Comparison of ENCODE assay signal across 16 cellular contexts in the genomic region with DNA sequence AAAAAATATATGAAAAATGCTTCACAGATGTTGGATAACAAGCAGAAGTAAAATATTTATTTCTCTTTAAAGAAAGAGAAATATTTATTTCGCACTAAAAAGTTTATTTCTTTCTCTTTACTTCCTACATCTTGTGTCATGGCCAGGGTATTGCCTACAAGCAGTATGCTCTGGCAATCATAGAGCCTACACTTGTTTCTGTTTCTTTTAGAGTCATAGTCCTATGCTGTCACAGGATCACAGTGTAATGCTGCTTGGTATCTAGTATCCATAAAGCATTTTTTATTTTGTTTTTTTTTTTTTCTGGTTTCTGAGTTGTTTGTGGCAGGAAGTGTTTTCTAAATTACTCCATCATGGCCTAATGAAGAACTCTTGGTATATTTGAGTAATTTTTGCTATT.
DNase-seq lines count a peak whose midpoint lies in the region; ATAC-seq and TF ChIP-seq lines count a peak whose summit lies in the region.
"Had no signal": no experiment of that assay in that cellular context is flagged by ENCODE, and none has a peak within 500 bp of the region (broad histone marks: within the 10 kb centered on the region; RNA-seq: fewer than 3 reads in every experiment).

No MANE protein-coding gene starts in this region.

- H3K27me3 ChIP-seq in WERI-Rb-1 (ENCODE audit: insufficient read depth, low read depth, severe bottlenecking) (no peaks in the 10 kb centered on the region), mammary epithelial cell (ENCODE audit: insufficient read depth, low read length) (peaks cover 1% of the 10 kb centered on the region)
- H3K27me3 ChIP-seq: gastroesophageal sphincter had no signal

- no peak for TF ChIP-seq CTCF in WERI-Rb-1 (IDR thresholded peaks at IDR 0.05; ENCODE audit: low read depth, low read length)
- TF ChIP-seq CTCF in mammary epithelial cell (conservative IDR thresholded peaks at IDR 0.05 in 1 of 2, IDR thresholded peaks at IDR 0.05 in 1 of 2; ENCODE audit: extremely low read depth in 1 of 2, insufficient read depth in 1 of 2, low read depth in 1 of 2, low read length in 2 of 2): no peak

- H3K4me3 ChIP-seq in WERI-Rb-1 (ENCODE audit: low read depth, low read length) (no peak overlapping the region), mammary epithelial cell (replicated peaks in 1 of 3; ENCODE audit: insufficient read depth in 1 of 3, low read depth in 2 of 3, low read length in 3 of 3) (no peak overlapping the region)
- H3K4me3 ChIP-seq: gastroesophageal sphincter, lung had no signal

- intact Hi-C loops in mammary epithelial cell (cut with micrococcal nuclease): no loop called here

- no peaks in the 10 kb centered on the region for H4K20me1 ChIP-seq in mammary epithelial cell (ENCODE audit: insufficient read depth, low read length)

- ATAC-seq in GM19351 (IDR thresholded peaks at IDR 0.05; ENCODE audit: unreplicated experiment) (peak; percentile 76), HG02798 (IDR thresholded peaks at IDR 0.05; ENCODE audit: poor library complexity, unreplicated experiment) (peak; percentile 53), HG03575 (IDR thresholded peaks at IDR 0.05; ENCODE audit: extremely low read depth, insufficient number of reproducible peaks, low FRiP score, unreplicated experiment) (peak; percentile 55)
- ATAC-seq: gastroesophageal sphincter had no signal

- no peaks in the 10 kb centered on the region for H3K4me1 ChIP-seq in mammary epithelial cell (ENCODE audit: insufficient read depth, low read length)
- H3K4me1 ChIP-seq: gastroesophageal sphincter had no signal

- BruUV-seq in mammary epithelial cell (replicated peaks; lab: Mats Ljungman, UMichigan): no TSS peak

- no peaks in the 10 kb centered on the region for H3K36me3 ChIP-seq in WERI-Rb-1
- no peaks in the 10 kb centered on the region for H3K36me3 ChIP-seq in mammary epithelial cell (ENCODE audit: insufficient read depth, low read length)
- H3K36me3 ChIP-seq: gastroesophageal sphincter had no signal

- DNase-seq in ELR (ENCODE audit: low read depth) (peak; percentile 4), SKM-1 (lab: John Stamatoyannopoulos, UW; ENCODE audit: unreplicated experiment) (no peak), WERI-Rb-1 (no peak), mammary epithelial cell (no peak), activated T-cell treated with anti-CD3 and anti-CD28 coated beads for 4 hours (no peak)
- DNase-seq: activated CD4-positive, alpha-beta memory T cell treated with anti-CD3 and anti-CD28 coated beads for 36 hours; amygdala; DND-41; KBM-7; SIG-M5; substantia nigra had no signal

- H3K9me3 ChIP-seq in WERI-Rb-1 (ENCODE audit: severe bottlenecking) (no peaks in the 10 kb centered on the region), mammary epithelial cell (replicated peaks; ENCODE audit: insufficient read depth, low read length) (no peaks in the 10 kb centered on the region)
- H3K9me3 ChIP-seq: gastroesophageal sphincter had no signal

- H2AFZ ChIP-seq in mammary epithelial cell (ENCODE audit: low read depth, low read length): no peak overlapping the region

- in situ Hi-C loops in mammary epithelial cell (cut with MboI; ENCODE audit: low sequenced_read_pairs in 2 of 2): no loop called here

- no peaks in the 10 kb centered on the region for H3K79me2 ChIP-seq in mammary epithelial cell (ENCODE audit: insufficient read depth, low read length)

- no peak overlapping the region for H3K9ac ChIP-seq in mammary epithelial cell (ENCODE audit: insufficient read depth, low read length)

- WGBS in mammary epithelial cell (ENCODE audit: low coverage, missing lambda C conversion rate): 83% methylated on average over 1 of the region's 1 CpG

- no peak overlapping the region for H3K27ac ChIP-seq in WERI-Rb-1
- no peak overlapping the region for H3K27ac ChIP-seq in mammary epithelial cell (ENCODE audit: insufficient read depth, low read depth, low read length)
- H3K27ac ChIP-seq: gastroesophageal sphincter had no signal

- H3K4me2 ChIP-seq in mammary epithelial cell (ENCODE audit: insufficient read depth, low read depth, low read length): no peak overlapping the region

- dilution Hi-C loops in mammary epithelial cell (cut with HindIII; ENCODE audit: low sequenced_read_pairs): no loop called here

- CTCF ChIA-PET in mammary epithelial cell (lab: Charles Lee; ENCODE audit: low non-redundant PET): no interaction called here
